ENCODE assay signal across 3 cellular contexts in genomic region chr10:132423966-132424847, GRCh38.
TF ChIP-seq lines count a peak whose summit lies in the region.

No MANE protein-coding gene starts in this region.

TF ChIP-seq in SK-N-SH, 30 proteins besides CTCF, POLR2A, EP300 and RAD21 (continued from another document):
- TF ChIP-seq, protein P1, sequence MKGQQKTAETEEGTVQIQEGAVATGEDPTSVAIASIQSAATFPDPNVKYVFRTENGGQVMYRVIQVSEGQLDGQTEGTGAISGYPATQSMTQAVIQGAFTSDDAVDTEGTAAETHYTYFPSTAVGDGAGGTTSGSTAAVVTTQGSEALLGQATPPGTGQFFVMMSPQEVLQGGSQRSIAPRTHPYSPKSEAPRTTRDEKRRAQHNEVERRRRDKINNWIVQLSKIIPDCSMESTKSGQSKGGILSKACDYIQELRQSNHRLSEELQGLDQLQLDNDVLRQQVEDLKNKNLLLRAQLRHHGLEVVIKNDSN (IDR thresholded peaks at IDR 0.05; ENCODE audit: borderline replicate concordance, low read depth), result no peak

TF ChIP-seq in SK-N-SH treated with all-trans-retinoic acid at 6 μM for 48 hours, 23 proteins besides CTCF, POLR2A, EP300 and RAD21 (continued from another document):
- TF ChIP-seq PATZ1 (CRISPR knock-in tag; IDR thresholded peaks at IDR 0.05; ENCODE audit: borderline replicate concordance) (no peak), RARB (CRISPR knock-in tag; IDR thresholded peaks at IDR 0.05) (no peak), ZC3H10 (CRISPR knock-in tag; IDR thresholded peaks at IDR 0.05) (no peak), ESRRG (CRISPR knock-in tag; IDR thresholded peaks at IDR 0.05) (no peak), ZNF565 (CRISPR knock-in tag; conservative IDR thresholded peaks at IDR 0.05; ENCODE audit: low read depth) (no peak), BACH2 (CRISPR knock-in tag; IDR thresholded peaks at IDR 0.05; ENCODE audit: borderline replicate concordance) (no peak), ZNF8 (CRISPR knock-in tag; IDR thresholded peaks at IDR 0.05) (no peak), PPARA (CRISPR knock-in tag; IDR thresholded peaks at IDR 0.05; ENCODE audit: borderline replicate concordance) (no peak), ISL1 (CRISPR knock-in tag; IDR thresholded peaks at IDR 0.05) (no peak), CSRNP3 (CRISPR knock-in tag; IDR thresholded peaks at IDR 0.05) (no peak)
- TF ChIP-seq, protein P2, sequence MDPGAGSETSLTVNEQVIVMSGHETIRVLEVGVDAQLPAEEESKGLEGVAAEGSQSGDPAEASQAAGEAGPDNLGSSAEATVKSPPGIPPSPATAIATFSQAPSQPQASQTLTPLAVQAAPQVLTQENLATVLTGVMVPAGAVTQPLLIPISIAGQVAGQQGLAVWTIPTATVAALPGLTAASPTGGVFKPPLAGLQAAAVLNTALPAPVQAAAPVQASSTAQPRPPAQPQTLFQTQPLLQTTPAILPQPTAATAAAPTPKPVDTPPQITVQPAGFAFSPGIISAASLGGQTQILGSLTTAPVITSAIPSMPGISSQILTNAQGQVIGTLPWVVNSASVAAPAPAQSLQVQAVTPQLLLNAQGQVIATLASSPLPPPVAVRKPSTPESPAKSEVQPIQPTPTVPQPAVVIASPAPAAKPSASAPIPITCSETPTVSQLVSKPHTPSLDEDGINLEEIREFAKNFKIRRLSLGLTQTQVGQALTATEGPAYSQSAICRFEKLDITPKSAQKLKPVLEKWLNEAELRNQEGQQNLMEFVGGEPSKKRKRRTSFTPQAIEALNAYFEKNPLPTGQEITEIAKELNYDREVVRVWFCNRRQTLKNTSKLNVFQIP (CRISPR knock-in tag; IDR thresholded peaks at IDR 0.05; ENCODE audit: borderline replicate concordance, low read depth), result no peak

TF ChIP-seq in WTC11, 78 proteins besides CTCF, POLR2A, EP300 and RAD21 (continued from another document):
- TF ChIP-seq, protein P3, sequence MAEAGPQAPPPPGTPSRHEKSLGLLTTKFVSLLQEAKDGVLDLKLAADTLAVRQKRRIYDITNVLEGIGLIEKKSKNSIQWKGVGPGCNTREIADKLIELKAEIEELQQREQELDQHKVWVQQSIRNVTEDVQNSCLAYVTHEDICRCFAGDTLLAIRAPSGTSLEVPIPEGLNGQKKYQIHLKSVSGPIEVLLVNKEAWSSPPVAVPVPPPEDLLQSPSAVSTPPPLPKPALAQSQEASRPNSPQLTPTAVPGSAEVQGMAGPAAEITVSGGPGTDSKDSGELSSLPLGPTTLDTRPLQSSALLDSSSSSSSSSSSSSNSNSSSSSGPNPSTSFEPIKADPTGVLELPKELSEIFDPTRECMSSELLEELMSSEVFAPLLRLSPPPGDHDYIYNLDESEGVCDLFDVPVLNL (CRISPR knock-in tag; IDR thresholded peaks at IDR 0.05; ENCODE audit: borderline replicate concordance, low read depth), result no peak
- TF ChIP-seq CREM (CRISPR knock-in tag; IDR thresholded peaks at IDR 0.05) (no peak), TEAD1 (CRISPR knock-in tag; IDR thresholded peaks at IDR 0.05) (no peak), PRRX2 (CRISPR knock-in tag; IDR thresholded peaks at IDR 0.05) (no peak), ZNF423 (CRISPR knock-in tag; IDR thresholded peaks at IDR 0.05) (no peak), ZNF671 (CRISPR knock-in tag; IDR thresholded peaks at IDR 0.05) (no peak), ZNF396 (CRISPR knock-in tag; IDR thresholded peaks at IDR 0.05; ENCODE audit: borderline replicate concordance) (no peak), NR3C1 (CRISPR knock-in tag; conservative IDR thresholded peaks at IDR 0.05; ENCODE audit: low read depth) (no peak)
- TF ChIP-seq, protein P4, sequence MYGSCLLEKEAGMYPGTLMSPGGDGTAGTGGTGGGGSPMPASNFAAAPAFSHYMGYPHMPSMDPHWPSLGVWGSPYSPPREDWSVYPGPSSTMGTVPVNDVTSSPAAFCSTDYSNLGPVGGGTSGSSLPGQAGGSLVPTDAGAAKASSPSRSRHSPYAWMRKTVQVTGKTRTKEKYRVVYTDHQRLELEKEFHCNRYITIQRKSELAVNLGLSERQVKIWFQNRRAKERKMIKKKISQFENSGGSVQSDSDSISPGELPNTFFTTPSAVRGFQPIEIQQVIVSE (CRISPR knock-in tag; IDR thresholded peaks at IDR 0.05; ENCODE audit: borderline replicate concordance), result no peak
